18 cellular contexts compared by ENCODE assay signal in genomic region chr11:97432926-97433325, GRCh38.
A peak's percentile ranks its signal among the peaks of the same experiment; 100 is the strongest.
DNase-seq lines count a peak whose midpoint lies in the region; ATAC-seq, FAIRE-seq and TF ChIP-seq lines count a peak whose summit lies in the region.
"Had no signal": no experiment of that assay in that cellular context is flagged by ENCODE, and none has a peak within 500 bp of the region (broad histone marks: within the 10 kb centered on the region; RNA-seq: fewer than 3 reads in every experiment).

No MANE protein-coding gene starts in this region.

- H3K9me3 ChIP-seq in astrocyte (ENCODE audit: insufficient read depth, low read depth, low read length), result no peaks in the 10 kb centered on the region
- H3K9me3 ChIP-seq: Caco-2, HAP-1 had no signal

- H3K79me2 ChIP-seq in astrocyte (ENCODE audit: insufficient read depth, low read length), result no peaks in the 10 kb centered on the region

- no peaks in the 10 kb centered on the region for H3K36me3 Mint-ChIP-seq in astrocyte (ENCODE audit: low read depth, unreplicated experiment)
- no peaks in the 10 kb centered on the region for H3K36me3 Mint-ChIP-seq in mesothelial cell of epicardium
- H3K36me3 Mint-ChIP-seq in activated T-cell treated with anti-CD3 and anti-CD28 coated beads, Interleukin-2, amount 50 U/mL, for 4 hours (ENCODE audit: insufficient read depth), result no peaks in the 10 kb centered on the region
- H3K36me3 Mint-ChIP-seq: CD4-positive, CD25-positive, alpha-beta regulatory T cell; CD8-positive, alpha-beta T cell had no signal

- no peaks in the 10 kb centered on the region for H3K4me1 ChIP-seq in astrocyte (ENCODE audit: insufficient read depth, low read length)
- H3K4me1 ChIP-seq: Caco-2, HAP-1 had no signal

- no peak for ATAC-seq in activated T-cell treated with anti-CD3 and anti-CD28 coated beads, Interleukin-2, amount 50 U/mL, for 4 hours
- no peak for ATAC-seq in HG03442 (IDR thresholded peaks at IDR 0.05; ENCODE audit: unreplicated experiment)
- ATAC-seq: CD8-positive, alpha-beta T cell had no signal

- H3K36me3 ChIP-seq in astrocyte (ENCODE audit: insufficient read depth, low read length), result no peaks in the 10 kb centered on the region
- H3K36me3 ChIP-seq: HAP-1 had no signal

- TF ChIP-seq CTCF in astrocyte (IDR thresholded peaks at IDR 0.05; ENCODE audit: insufficient read depth, low read depth, low read length), result no peak
- no peak for TF ChIP-seq CTCF in mesothelial cell of epicardium (IDR thresholded peaks at IDR 0.05; ENCODE audit: unreplicated experiment)

- H3K9me3 Mint-ChIP-seq in astrocyte (ENCODE audit: unreplicated experiment) (no peaks in the 10 kb centered on the region), mesothelial cell of epicardium (no peaks in the 10 kb centered on the region)
- peaks cover 12% of the 10 kb centered on the region for H3K9me3 Mint-ChIP-seq in activated T-cell treated with anti-CD3 and anti-CD28 coated beads, Interleukin-2, amount 50 U/mL, for 4 hours

- H2AFZ ChIP-seq in astrocyte (ENCODE audit: low read depth, low read length), result no peak overlapping the region

- H3K27me3 Mint-ChIP-seq in astrocyte (ENCODE audit: low read depth, unreplicated experiment) (no peaks in the 10 kb centered on the region), mesothelial cell of epicardium (ENCODE audit: low read depth) (no peaks in the 10 kb centered on the region)
- H3K27me3 Mint-ChIP-seq in activated T-cell treated with anti-CD3 and anti-CD28 coated beads, Interleukin-2, amount 50 U/mL, for 4 hours (ENCODE audit: low read depth), result no peaks in the 10 kb centered on the region
- H3K27me3 Mint-ChIP-seq: CD4-positive, CD25-positive, alpha-beta regulatory T cell had no signal

- H3K27ac Mint-ChIP-seq in astrocyte (ENCODE audit: unreplicated experiment) (peak overlapping the region; percentile 88), mesothelial cell of epicardium (peak overlapping the region; percentile 52)
- H3K27ac Mint-ChIP-seq: CD4-positive, CD25-positive, alpha-beta regulatory T cell; CD8-positive, alpha-beta T cell; HFFc6 had no signal

- no peaks in the 10 kb centered on the region for H4K20me1 ChIP-seq in astrocyte (ENCODE audit: insufficient read depth, low read length)

- H3K4me3 Mint-ChIP-seq in astrocyte (ENCODE audit: unreplicated experiment) (no peak overlapping the region), mesothelial cell of epicardium (no peak overlapping the region)
- no peak overlapping the region for H3K4me3 Mint-ChIP-seq in activated T-cell treated with anti-CD3 and anti-CD28 coated beads, Interleukin-2, amount 50 U/mL, for 4 hours
- H3K4me3 Mint-ChIP-seq: CD4-positive, CD25-positive, alpha-beta regulatory T cell; CD8-positive, alpha-beta T cell; HFFc6 had no signal

- no peak for FAIRE-seq in astrocyte (lab: Jason Lieb, UNC)
- FAIRE-seq: G401.6, GM12892, H54 had no signal

- no peak overlapping the region for H3K27ac ChIP-seq in astrocyte (ENCODE audit: low read depth, low read length)
- H3K27ac ChIP-seq: C4-2B had no signal

- H3K9ac ChIP-seq in astrocyte (ENCODE audit: low read length), result no peak overlapping the region

- H3K4me2 ChIP-seq in astrocyte (ENCODE audit: low read length), result no peak overlapping the region

- H3K4me3 ChIP-seq in astrocyte (ENCODE audit: insufficient read depth, low read depth, low read length), result no peak overlapping the region
- H3K4me3 ChIP-seq: HAP-1 had no signal

- H3K4me1 Mint-ChIP-seq in astrocyte (ENCODE audit: low read depth, unreplicated experiment) (peaks cover 16% of the 10 kb centered on the region), mesothelial cell of epicardium (peaks cover 27% of the 10 kb centered on the region)
- H3K4me1 Mint-ChIP-seq in activated T-cell treated with anti-CD3 and anti-CD28 coated beads, Interleukin-2, amount 50 U/mL, for 4 hours (ENCODE audit: low read depth), result no peaks in the 10 kb centered on the region
- H3K4me1 Mint-ChIP-seq: CD4-positive, CD25-positive, alpha-beta regulatory T cell had no signal

- peak; percentile 72 for DNase-seq in SK-N-DZ (ENCODE audit: low spot score)
- no peak for DNase-seq in astrocyte (ENCODE audit: low read depth)
- no peak for DNase-seq in mesothelial cell of epicardium (ENCODE audit: low spot score in 2 of 2, unreplicated experiment in 2 of 2)
- no peak for DNase-seq in activated T-cell treated with anti-CD3 and anti-CD28 coated beads, Interleukin-2, amount 50 U/mL, for 4 hours
- no peak for DNase-seq in OCI-M2 (lab: John Stamatoyannopoulos, UW; ENCODE audit: unreplicated experiment)
- DNase-seq: Caco-2; CD4-positive, CD25-positive, alpha-beta regulatory T cell; CD8-positive, alpha-beta T cell; DMS153; DND-41; GOT3; HFFc6 had no signal

- no peaks in the 10 kb centered on the region for H3K27me3 ChIP-seq in astrocyte (ENCODE audit: insufficient read depth, low read length)
